In genomic region chr17:45004388-45004787, GRCh38 we compare ENCODE assay signal across 31 cellular contexts. TPM values are rescaled to one million over a fixed set of nuclear protein-coding genes. Genes with fewer than 3 reads are reported as not detected.
"Had no signal": no experiment of that assay in that cellular context is flagged by ENCODE, and none has a peak within 500 bp of the region (broad histone marks: within the 10 kb centered on the region; RNA-seq: fewer than 3 reads in every experiment).

No MANE protein-coding gene starts in this region.

- H3K9me3 Mint-ChIP-seq: activated CD4-positive, alpha-beta T cell treated with anti-CD3 and anti-CD28 coated beads, Interleukin-2, amount 10 ng/mL, durations not matched to agents 24 days and 14 days; activated T-helper 1 cell treated with anti-CD3 and anti-CD28 coated beads, Interleukin-12 subunit alpha, Interleukin-12 subunit beta, Interleukin-2, Interleukin-4 antibody, amounts not matched to agents 30 ng/mL and 10 ng/mL and 1 ng/mL, durations not matched to agents 14 hours and 24 hours and 36 hours; stimulated activated naive CD8-positive, alpha-beta T cell treated with anti-CD3 and anti-CD28 coated beads, Interleukin-15, Interleukin-2, amounts not matched to agents 100 ng/mL and 50 ng/mL, for 24 hours; T-helper 1 cell treated with Interleukin-12 subunit alpha and Interleukin-12 subunit beta and Interleukin-4 antibody, amounts not matched to agents 30 μg/mL and 1 μg/mL, for 36 hours; type B pancreatic cell had no signal

- H3K4me3 ChIP-seq: heart right ventricle, left ventricle myocardium inferior, lung, psoas muscle, sigmoid colon, thoracic aorta, uterus had no signal

- DNase-seq: activated CD4-positive, alpha-beta memory T cell treated with anti-CD3 and anti-CD28 coated beads for 36 hours; activated CD4-positive, alpha-beta T cell treated with anti-CD3 and anti-CD28 coated beads, Interleukin-2, amount 10 ng/mL, durations not matched to agents 24 days and 14 days; activated CD4-positive, CD25-positive, alpha-beta regulatory T cell treated with anti-CD3 and anti-CD28 coated beads, Interleukin-2, amount 50 U/mL, for 72 hours; activated CD8-positive, alpha-beta memory T cell treated with anti-CD3 and anti-CD28 coated beads, Interleukin-2, amount 50 U/mL, for 4 hours; activated effector memory CD4-positive, alpha-beta T cell treated with anti-CD3 and anti-CD28 coated beads, Interleukin-2, amount 50 U/mL, for 16 hours; activated naive CD4-positive, alpha-beta T cell treated with anti-CD3 and anti-CD28 coated beads for 36 hours; activated naive CD8-positive, alpha-beta T cell treated with anti-CD3 and anti-CD28 coated beads for 36 hours; activated T-cell treated with anti-CD3 and anti-CD28 coated beads, Interleukin-2, amount 50 U/mL, for 1 hour; brain microvascular endothelial cell; foreskin fibroblast; heart right ventricle; left ventricle myocardium inferior; nephron progenitor cell; nucleus accumbens; psoas muscle; sigmoid colon; small intestine; stimulated activated CD4-positive, alpha-beta T cell treated with anti-CD3 and anti-CD28 coated beads, Interleukin-4, amount 100 ng/mL, for 24 hours; T-helper 9 cell; uterus had no signal

- H3K27ac ChIP-seq: brain microvascular endothelial cell, heart right ventricle, left ventricle myocardium inferior, parathyroid adenoma, psoas muscle, sigmoid colon, thoracic aorta, uterus had no signal

- H3K9me3 ChIP-seq: psoas muscle, sigmoid colon, thoracic aorta, uterus had no signal

- H3K36me3 ChIP-seq: brain microvascular endothelial cell, heart right ventricle, left ventricle myocardium inferior, sigmoid colon, thoracic aorta, uterus had no signal

- H2AFZ ChIP-seq: parathyroid adenoma had no signal

- H3K36me3 Mint-ChIP-seq: activated CD4-positive, alpha-beta memory T cell treated with anti-CD3 and anti-CD28 coated beads for 36 hours; activated naive CD8-positive, alpha-beta T cell treated with anti-CD3 and anti-CD28 coated beads for 36 hours; stimulated activated effector memory CD8-positive, alpha-beta T cell treated with anti-CD3 and anti-CD28 coated beads, Interleukin-12 subunit alpha, Interleukin-12 subunit beta, amount 100 ng/mL, for 72 hours; type B pancreatic cell had no signal

- H3K79me2 ChIP-seq: parathyroid adenoma had no signal

- H3K27me3 ChIP-seq: sigmoid colon, uterus had no signal

- H3K4me1 ChIP-seq: heart right ventricle, left ventricle myocardium inferior, parathyroid adenoma, psoas muscle, sigmoid colon, uterus had no signal

- H3K4me3 Mint-ChIP-seq: activated CD4-positive, alpha-beta memory T cell treated with anti-CD3 and anti-CD28 coated beads for 36 hours; activated CD4-positive, alpha-beta T cell treated with anti-CD3 and anti-CD28 coated beads, Interleukin-2, amount 10 ng/mL, durations not matched to agents 24 days and 14 days; activated naive CD4-positive, alpha-beta T cell treated with anti-CD3 and anti-CD28 coated beads for 36 hours; activated naive CD8-positive, alpha-beta T cell treated with anti-CD3 and anti-CD28 coated beads for 36 hours; activated T-helper 1 cell treated with anti-CD3 and anti-CD28 coated beads, Interleukin-12 subunit alpha, Interleukin-12 subunit beta, Interleukin-2, Interleukin-4 antibody, amounts not matched to agents 30 ng/mL and 10 ng/mL and 1 ng/mL, durations not matched to agents 14 hours and 24 hours and 36 hours; nephron progenitor cell; stimulated activated effector memory CD8-positive, alpha-beta T cell treated with anti-CD3 and anti-CD28 coated beads, Interleukin-12 subunit alpha, Interleukin-12 subunit beta, amount 100 ng/mL, for 72 hours; stimulated activated naive CD8-positive, alpha-beta T cell treated with anti-CD3 and anti-CD28 coated beads, Interleukin-15, Interleukin-2, amounts not matched to agents 100 ng/mL and 50 ng/mL, for 24 hours; T-helper 1 cell treated with Interleukin-12 subunit alpha and Interleukin-12 subunit beta and Interleukin-4 antibody, amounts not matched to agents 30 μg/mL and 1 μg/mL, for 36 hours; type B pancreatic cell had no signal

- H3K4me1 Mint-ChIP-seq: activated CD4-positive, alpha-beta T cell treated with anti-CD3 and anti-CD28 coated beads, Interleukin-2, amount 10 ng/mL, durations not matched to agents 24 days and 14 days; activated naive CD8-positive, alpha-beta T cell treated with anti-CD3 and anti-CD28 coated beads for 36 hours had no signal

- ATAC-seq: esophagus mucosa; heart right ventricle; psoas muscle; stimulated activated effector memory CD8-positive, alpha-beta T cell treated with anti-CD3 and anti-CD28 coated beads, Interleukin-12 subunit alpha, Interleukin-12 subunit beta, amount 100 ng/mL, for 72 hours had no signal

- H3K27ac Mint-ChIP-seq: activated CD4-positive, alpha-beta memory T cell treated with anti-CD3 and anti-CD28 coated beads for 36 hours; activated CD4-positive, alpha-beta T cell treated with anti-CD3 and anti-CD28 coated beads, Interleukin-2, amount 10 ng/mL, durations not matched to agents 24 days and 14 days; activated naive CD4-positive, alpha-beta T cell treated with anti-CD3 and anti-CD28 coated beads for 36 hours; activated naive CD8-positive, alpha-beta T cell treated with anti-CD3 and anti-CD28 coated beads for 36 hours; activated T-helper 1 cell treated with anti-CD3 and anti-CD28 coated beads, Interleukin-12 subunit alpha, Interleukin-12 subunit beta, Interleukin-2, Interleukin-4 antibody, amounts not matched to agents 30 ng/mL and 10 ng/mL and 1 ng/mL, durations not matched to agents 14 hours and 24 hours and 36 hours; nephron progenitor cell; stimulated activated effector memory CD8-positive, alpha-beta T cell treated with anti-CD3 and anti-CD28 coated beads, Interleukin-12 subunit alpha, Interleukin-12 subunit beta, amount 100 ng/mL, for 72 hours; stimulated activated naive CD8-positive, alpha-beta T cell treated with anti-CD3 and anti-CD28 coated beads, Interleukin-15, Interleukin-2, amounts not matched to agents 100 ng/mL and 50 ng/mL, for 24 hours; T-helper 1 cell treated with Interleukin-12 subunit alpha and Interleukin-12 subunit beta and Interleukin-4 antibody, amounts not matched to agents 30 μg/mL and 1 μg/mL, for 36 hours; type B pancreatic cell had no signal

- H3K9ac ChIP-seq: parathyroid adenoma had no signal

- FAIRE-seq: astrocyte, small intestine had no signal

RNA-seq across cellular contexts. Expression of gene C1QL1, which starts 36.3 kb away (rescaled TPM):
- total RNA-seq: activated naive CD8-positive, alpha-beta T cell treated with anti-CD3 and anti-CD28 coated beads for 36 hours; astrocyte; psoas muscle; subcutaneous adipose tissue had no signal
